ENCODE assay signal across 1 cellular context in the genomic region with DNA sequence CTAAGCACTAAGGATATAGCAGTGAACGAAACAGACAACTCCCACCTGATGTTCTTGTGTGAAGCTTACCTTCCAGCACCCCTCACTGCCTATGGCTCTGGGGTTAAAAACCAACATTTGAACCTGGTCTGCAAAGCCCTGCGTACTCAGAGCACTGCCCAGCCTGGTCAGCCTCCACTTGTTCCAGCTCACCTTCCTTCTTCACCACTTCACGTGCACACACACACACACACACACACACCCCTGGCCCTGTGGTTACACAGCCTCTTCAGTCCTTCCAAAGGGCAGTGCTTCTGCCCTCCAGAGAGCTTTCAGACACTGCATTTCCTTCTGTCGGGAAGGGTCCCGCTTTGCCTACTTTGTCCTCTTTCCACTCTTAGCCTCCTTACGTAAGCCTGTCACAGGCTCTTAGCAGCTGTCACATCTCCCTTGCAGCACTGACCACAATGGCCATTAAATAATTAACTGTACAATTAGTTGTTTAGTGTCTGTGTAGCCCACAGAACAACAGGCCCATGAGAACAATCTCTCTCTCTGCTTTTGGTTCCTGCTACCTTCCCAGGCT.
TF ChIP-seq lines count a peak whose summit lies in the region.

No MANE protein-coding gene starts in this region.

TF ChIP-seq in GM23338, 12 proteins besides CTCF, POLR2A, EP300 and RAD21 (continued from another document):
- TF ChIP-seq ZNF462 (CRISPR knock-in tag; IDR thresholded peaks at IDR 0.05) (no peak), ZNF114 (CRISPR knock-in tag; IDR thresholded peaks at IDR 0.05) (no peak), STAT1 (IDR thresholded peaks at IDR 0.05; ENCODE audit: unreplicated experiment) (no peak), EZH2 (IDR thresholded peaks at IDR 0.05; ENCODE audit: low read depth, unreplicated experiment) (no peak)
- TF ChIP-seq, protein P1, sequence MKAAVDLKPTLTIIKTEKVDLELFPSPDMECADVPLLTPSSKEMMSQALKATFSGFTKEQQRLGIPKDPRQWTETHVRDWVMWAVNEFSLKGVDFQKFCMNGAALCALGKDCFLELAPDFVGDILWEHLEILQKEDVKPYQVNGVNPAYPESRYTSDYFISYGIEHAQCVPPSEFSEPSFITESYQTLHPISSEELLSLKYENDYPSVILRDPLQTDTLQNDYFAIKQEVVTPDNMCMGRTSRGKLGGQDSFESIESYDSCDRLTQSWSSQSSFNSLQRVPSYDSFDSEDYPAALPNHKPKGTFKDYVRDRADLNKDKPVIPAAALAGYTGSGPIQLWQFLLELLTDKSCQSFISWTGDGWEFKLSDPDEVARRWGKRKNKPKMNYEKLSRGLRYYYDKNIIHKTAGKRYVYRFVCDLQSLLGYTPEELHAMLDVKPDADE (IDR thresholded peaks at IDR 0.05): no peak
- TF ChIP-seq, protein P2, sequence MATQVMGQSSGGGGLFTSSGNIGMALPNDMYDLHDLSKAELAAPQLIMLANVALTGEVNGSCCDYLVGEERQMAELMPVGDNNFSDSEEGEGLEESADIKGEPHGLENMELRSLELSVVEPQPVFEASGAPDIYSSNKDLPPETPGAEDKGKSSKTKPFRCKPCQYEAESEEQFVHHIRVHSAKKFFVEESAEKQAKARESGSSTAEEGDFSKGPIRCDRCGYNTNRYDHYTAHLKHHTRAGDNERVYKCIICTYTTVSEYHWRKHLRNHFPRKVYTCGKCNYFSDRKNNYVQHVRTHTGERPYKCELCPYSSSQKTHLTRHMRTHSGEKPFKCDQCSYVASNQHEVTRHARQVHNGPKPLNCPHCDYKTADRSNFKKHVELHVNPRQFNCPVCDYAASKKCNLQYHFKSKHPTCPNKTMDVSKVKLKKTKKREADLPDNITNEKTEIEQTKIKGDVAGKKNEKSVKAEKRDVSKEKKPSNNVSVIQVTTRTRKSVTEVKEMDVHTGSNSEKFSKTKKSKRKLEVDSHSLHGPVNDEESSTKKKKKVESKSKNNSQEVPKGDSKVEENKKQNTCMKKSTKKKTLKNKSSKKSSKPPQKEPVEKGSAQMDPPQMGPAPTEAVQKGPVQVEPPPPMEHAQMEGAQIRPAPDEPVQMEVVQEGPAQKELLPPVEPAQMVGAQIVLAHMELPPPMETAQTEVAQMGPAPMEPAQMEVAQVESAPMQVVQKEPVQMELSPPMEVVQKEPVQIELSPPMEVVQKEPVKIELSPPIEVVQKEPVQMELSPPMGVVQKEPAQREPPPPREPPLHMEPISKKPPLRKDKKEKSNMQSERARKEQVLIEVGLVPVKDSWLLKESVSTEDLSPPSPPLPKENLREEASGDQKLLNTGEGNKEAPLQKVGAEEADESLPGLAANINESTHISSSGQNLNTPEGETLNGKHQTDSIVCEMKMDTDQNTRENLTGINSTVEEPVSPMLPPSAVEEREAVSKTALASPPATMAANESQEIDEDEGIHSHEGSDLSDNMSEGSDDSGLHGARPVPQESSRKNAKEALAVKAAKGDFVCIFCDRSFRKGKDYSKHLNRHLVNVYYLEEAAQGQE (IDR thresholded peaks at IDR 0.05; ENCODE audit: unreplicated experiment): no peak
